In genomic region chr4:107736037-107736436, GRCh38 we compare ENCODE assay signal across 1 cellular context.
TF ChIP-seq lines count a peak whose summit lies in the region.

No MANE protein-coding gene starts in this region.

TF ChIP-seq in HepG2, 621 proteins besides CTCF, POLR2A, EP300 and RAD21 (continued from another document):
- TF ChIP-seq RBAK (CRISPR knock-in tag; IDR thresholded peaks at IDR 0.05) (no peak), PBX3 (CRISPR knock-in tag; IDR thresholded peaks at IDR 0.05; ENCODE audit: borderline replicate concordance) (no peak), WIZ (CRISPR knock-in tag; IDR thresholded peaks at IDR 0.05) (no peak), ELK4 (CRISPR knock-in tag; IDR thresholded peaks at IDR 0.05; ENCODE audit: borderline replicate concordance) (no peak), ATF3 (CRISPR knock-in tag; IDR thresholded peaks at IDR 0.05) (no peak), FOXJ3 (CRISPR knock-in tag; IDR thresholded peaks at IDR 0.05; ENCODE audit: borderline replicate concordance) (no peak), E2F2 (CRISPR knock-in tag; IDR thresholded peaks at IDR 0.05; ENCODE audit: borderline replicate concordance) (no peak), ZBTB3 (CRISPR knock-in tag; IDR thresholded peaks at IDR 0.05; ENCODE audit: borderline replicate concordance, low read depth) (no peak), ZNF513 (CRISPR knock-in tag; conservative IDR thresholded peaks at IDR 0.05) (no peak)
